In genomic region chr19:10568444-10568825, GRCh38 we compare ENCODE assay signal across 1 cellular context.
TF ChIP-seq lines count a peak whose summit lies in the region.

No MANE protein-coding gene starts in this region.

TF ChIP-seq in IMR-90, 13 proteins besides CTCF, POLR2A, EP300 and RAD21 (continued from another document):
- no peak for TF ChIP-seq ELK1 (IDR thresholded peaks at IDR 0.05; ENCODE audit: borderline replicate concordance, low read depth, low read length)
- TF ChIP-seq RFX5 (IDR thresholded peaks at IDR 0.05; ENCODE audit: low read depth, low read length): no peak
